16 cellular contexts compared by ENCODE assay signal in the genomic region with DNA sequence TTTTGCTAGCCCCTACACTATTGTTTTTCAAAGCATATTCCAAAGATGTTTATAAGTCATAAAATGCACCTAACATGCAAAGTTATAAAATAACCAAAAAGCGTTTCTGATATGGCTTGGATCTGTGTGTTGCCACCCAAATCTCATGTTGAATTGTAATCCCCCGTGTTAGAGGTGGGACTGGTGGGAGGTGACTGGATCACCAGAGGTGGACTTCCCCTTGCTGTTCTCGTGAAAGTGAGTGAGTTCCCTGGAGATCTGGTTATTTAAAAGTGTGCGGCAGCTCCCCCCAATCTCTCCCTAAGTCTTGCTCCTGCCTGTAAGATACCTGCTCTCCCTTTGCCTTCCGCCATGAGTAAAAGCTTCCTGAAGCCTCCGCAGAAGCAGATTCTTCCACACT. TPM values are rescaled to one million over a fixed set of nuclear protein-coding genes. Genes with fewer than 3 reads are reported as not detected.
DNase-seq lines count a peak whose midpoint lies in the region; ATAC-seq, FAIRE-seq and TF ChIP-seq lines count a peak whose summit lies in the region.
"Had no signal": no experiment of that assay in that cellular context is flagged by ENCODE, and none has a peak within 500 bp of the region (broad histone marks: within the 10 kb centered on the region; RNA-seq: fewer than 3 reads in every experiment).

No MANE protein-coding gene starts in this region.

- TF ChIP-seq POLR2A in endothelial cell of umbilical vein (IDR thresholded peaks at IDR 0.05; ENCODE audit: low read depth, low read length): no peak

- peaks cover 16% of the 10 kb centered on the region for H3K4me1 Mint-ChIP-seq in neural progenitor cell
- H3K4me1 Mint-ChIP-seq: CD4-positive, CD25-positive, alpha-beta regulatory T cell; IgD-negative memory B cell had no signal

- DNase-seq in left ventricle myocardium inferior (no peak), left ventricle myocardium superior (no peak), endothelial cell of umbilical vein (ENCODE audit: low read depth, low spot score) (no peak), neural progenitor cell (ENCODE audit: low spot score) (no peak), kidney glomerular epithelial cell (lab: John Stamatoyannopoulos, UW) (no peak), NCI-H2171 treated with DMSO at 0.1 percent for 48 hours (lab: John Stamatoyannopoulos, UW) (no peak)
- DNase-seq: ACHN; CD4-positive, CD25-positive, alpha-beta regulatory T cell; DMS53; GF-D8; H7 had no signal

- H3K4me1 ChIP-seq in left ventricle myocardium inferior: peaks cover 62% of the 10 kb centered on the region
- peaks cover 42% of the 10 kb centered on the region for H3K4me1 ChIP-seq in HUES6 (ENCODE audit: control insufficient read depth, insufficient read depth, low read length)
- peaks cover 42% of the 10 kb centered on the region for H3K4me1 ChIP-seq in endothelial cell of umbilical vein (ENCODE audit: control insufficient read depth, extremely low read depth, insufficient read depth, low read length)
- peaks cover 66% of the 10 kb centered on the region for H3K4me1 ChIP-seq in neural progenitor cell

- H3K4me3 ChIP-seq in left ventricle myocardium inferior: no peak overlapping the region
- H3K4me3 ChIP-seq in HUES6 (ENCODE audit: low read depth, low read length): no peak overlapping the region
- no peak overlapping the region for H3K4me3 ChIP-seq in endothelial cell of umbilical vein (replicated peaks in 1 of 3; ENCODE audit: insufficient read depth in 1 of 3, low read depth in 1 of 3, low read length in 3 of 3)
- H3K4me3 ChIP-seq in neural progenitor cell: no peak overlapping the region
- H3K4me3 ChIP-seq: BLaER1 treated with 17β-estradiol and CSF1 and Interleukin-3, amounts not matched to agents 10 nM and 100 nM had no signal

- ATAC-seq in left ventricle myocardium superior (no peak), GM21515 (IDR thresholded peaks at IDR 0.05; ENCODE audit: unreplicated experiment) (no peak)

- H2AFZ ChIP-seq in endothelial cell of umbilical vein (ENCODE audit: low read depth, low read length) (no peak overlapping the region), neural progenitor cell (replicated peaks) (peak overlapping the region; percentile 3)

- intact Hi-C loops in left ventricle myocardium inferior (cut with micrococcal nuclease): no loop called here
- intact Hi-C loops in left ventricle myocardium superior (cut with micrococcal nuclease): no loop called here
- intact Hi-C loops in endothelial cell of umbilical vein (cut with micrococcal nuclease): loop anchor here (10.0 kb wide), 1 partner anchor 630 kb away; a partner anchor contains a TSS

- peaks cover 48% of the 10 kb centered on the region for H3F3A ChIP-seq in neural progenitor cell (ENCODE audit: low read depth)

- H3K27ac Mint-ChIP-seq in neural progenitor cell: peak overlapping the region; percentile 11
- H3K27ac Mint-ChIP-seq: CD4-positive, CD25-positive, alpha-beta regulatory T cell; IgD-negative memory B cell had no signal

- no TSS peak for BruUV-seq in endothelial cell of umbilical vein (replicated peaks; lab: Mats Ljungman, UMichigan)

- peak; percentile 54 for FAIRE-seq in endothelial cell of umbilical vein (lab: Jason Lieb, UNC)
- FAIRE-seq: GM19239 had no signal

- peak overlapping the region; percentile 88 for H3K27ac ChIP-seq in left ventricle myocardium inferior (replicated peaks)
- peak overlapping the region; percentile 60; the same call in 1 of the 2 replicates for H3K27ac ChIP-seq in HUES6 (ENCODE audit: low read depth, low read length)
- no peak overlapping the region for H3K27ac ChIP-seq in endothelial cell of umbilical vein (ENCODE audit: insufficient read depth, low read depth, low read length)
- H3K27ac ChIP-seq in neural progenitor cell: no peak overlapping the region
- H3K27ac ChIP-seq: BLaER1 treated with 17β-estradiol and CSF1 and Interleukin-3, amounts not matched to agents 10 nM and 100 nM had no signal

- H3K4me3 Mint-ChIP-seq in neural progenitor cell: no peak overlapping the region
- H3K4me3 Mint-ChIP-seq: CD4-positive, CD25-positive, alpha-beta regulatory T cell; IgD-negative memory B cell had no signal

- H3K36me3 Mint-ChIP-seq in neural progenitor cell: peaks cover 3% of the 10 kb centered on the region
- H3K36me3 Mint-ChIP-seq: CD4-positive, CD25-positive, alpha-beta regulatory T cell; IgD-negative memory B cell had no signal

- POLR2A ChIA-PET in endothelial cell of umbilical vein (lab: Charles Lee): no interaction called here

- no peak for TF ChIP-seq CTCF in left ventricle myocardium inferior (IDR thresholded peaks at IDR 0.05; ENCODE audit: borderline replicate concordance)
- no peak for TF ChIP-seq CTCF in endothelial cell of umbilical vein (IDR thresholded peaks at IDR 0.05; ENCODE audit: extremely low read depth in 1 of 2, insufficient read depth in 1 of 2, low read depth in 1 of 2, low read length in 2 of 2)
- no peak for TF ChIP-seq CTCF in neural progenitor cell (IDR thresholded peaks at IDR 0.05)

- no peaks in the 10 kb centered on the region for H3K27me3 ChIP-seq in left ventricle myocardium inferior (ENCODE audit: low read depth)
- no peaks in the 10 kb centered on the region for H3K27me3 ChIP-seq in HUES6 (ENCODE audit: control insufficient read depth, insufficient read depth, low read length)
- no peaks in the 10 kb centered on the region for H3K27me3 ChIP-seq in endothelial cell of umbilical vein (ENCODE audit: control insufficient read depth in 2 of 2, insufficient read depth in 2 of 2, low read length in 2 of 2)
- H3K27me3 ChIP-seq in neural progenitor cell: no peaks in the 10 kb centered on the region
- H3K27me3 ChIP-seq: BLaER1 treated with 17β-estradiol and CSF1 and Interleukin-3, amounts not matched to agents 10 nM and 100 nM had no signal

- no peak overlapping the region for H3K9ac ChIP-seq in HUES6 (ENCODE audit: low read length)
- no peak overlapping the region for H3K9ac ChIP-seq in endothelial cell of umbilical vein (replicated peaks; ENCODE audit: extremely low read depth, insufficient read depth, low read length)
- H3K9ac ChIP-seq in neural progenitor cell: no peak overlapping the region
- H3K9ac ChIP-seq: BLaER1 treated with 17β-estradiol and CSF1 and Interleukin-3, amounts not matched to agents 10 nM and 100 nM had no signal

- no peaks in the 10 kb centered on the region for H3K79me2 ChIP-seq in endothelial cell of umbilical vein (ENCODE audit: control insufficient read depth, insufficient read depth, low read length)
- no peaks in the 10 kb centered on the region for H3K79me2 ChIP-seq in neural progenitor cell (ENCODE audit: low read depth)

- H4K20me1 ChIP-seq in endothelial cell of umbilical vein (replicated peaks; ENCODE audit: control insufficient read depth, extremely low read depth, insufficient read depth, low read length) (no peaks in the 10 kb centered on the region), neural progenitor cell (ENCODE audit: low read depth) (no peaks in the 10 kb centered on the region)
- H4K20me1 ChIP-seq: BLaER1 treated with 17β-estradiol and CSF1 and Interleukin-3, amounts not matched to agents 10 nM and 100 nM had no signal

- H3K4me2 ChIP-seq in endothelial cell of umbilical vein (ENCODE audit: insufficient read depth, low read length) (no peak overlapping the region), neural progenitor cell (no peak overlapping the region)
- H3K4me2 ChIP-seq: BLaER1 treated with 17β-estradiol and CSF1 and Interleukin-3, amounts not matched to agents 10 nM and 100 nM had no signal

- CTCF ChIA-PET in endothelial cell of umbilical vein (lab: Charles Lee): no interaction called here

- no peaks in the 10 kb centered on the region for H3K9me1 ChIP-seq in endothelial cell of umbilical vein (replicated peaks; ENCODE audit: control insufficient read depth, extremely low read depth, insufficient read depth, low read length)

- dilution Hi-C loops in endothelial cell of umbilical vein (cut with MboI; ENCODE audit: extremely low pct_ligation_motif_present, low sequenced_read_pairs): no loop called here

- peaks cover 4% of the 10 kb centered on the region for H3K27me3 Mint-ChIP-seq in neural progenitor cell (ENCODE audit: insufficient read depth, low read depth)

- peaks cover 4% of the 10 kb centered on the region for H3K9me3 Mint-ChIP-seq in neural progenitor cell
- H3K9me3 Mint-ChIP-seq: CD4-positive, CD25-positive, alpha-beta regulatory T cell; IgD-negative memory B cell had no signal

- no peaks in the 10 kb centered on the region for H3K9me3 ChIP-seq in left ventricle myocardium inferior (replicated peaks)
- no peaks in the 10 kb centered on the region for H3K9me3 ChIP-seq in HUES6 (ENCODE audit: control insufficient read depth, insufficient read depth, low read depth, low read length)
- no peaks in the 10 kb centered on the region for H3K9me3 ChIP-seq in endothelial cell of umbilical vein (replicated peaks; ENCODE audit: control insufficient read depth, insufficient read depth, low read length)
- no peaks in the 10 kb centered on the region for H3K9me3 ChIP-seq in neural progenitor cell (ENCODE audit: low read depth)
- H3K9me3 ChIP-seq: BLaER1 treated with 17β-estradiol and CSF1 and Interleukin-3, amounts not matched to agents 10 nM and 100 nM had no signal

- H3K36me3 ChIP-seq in left ventricle myocardium inferior (no peaks in the 10 kb centered on the region), HUES6 (ENCODE audit: control insufficient read depth, insufficient read depth, low read length) (no peaks in the 10 kb centered on the region), endothelial cell of umbilical vein (ENCODE audit: control insufficient read depth in 2 of 2, extremely low read depth in 1 of 2, insufficient read depth in 2 of 2, low read length in 2 of 2) (no peaks in the 10 kb centered on the region), neural progenitor cell (no peaks in the 10 kb centered on the region)
- H3K36me3 ChIP-seq: BLaER1 treated with 17β-estradiol and CSF1 and Interleukin-3, amounts not matched to agents 10 nM and 100 nM had no signal

TF ChIP-seq in endothelial cell of umbilical vein, 7 proteins besides CTCF, POLR2A, EP300 and RAD21 (continues in another document):
- no peak for TF ChIP-seq JUN (IDR thresholded peaks at IDR 0.05; ENCODE audit: borderline replicate concordance, insufficient read depth, insufficient read length, low read depth)

RNA-seq across cellular contexts. Expression of a gene that starts 22.8 kb away (rescaled TPM):
- 1,282 TPM for total RNA-seq in left ventricle myocardium inferior
- total RNA-seq in left ventricle myocardium superior: 911 TPM
- 75.5 and 82.5 TPM in 2 replicates for total RNA-seq in endothelial cell of umbilical vein
- 69.8 and 105 TPM in 2 replicates for polyA plus RNA-seq in endothelial cell of umbilical vein
- 65.4 and 67.5 TPM in 2 replicates for polyA plus RNA-seq in endothelial cell of umbilical vein (2011; cell fraction: cytosol; rRNA removed)
- polyA plus RNA-seq in endothelial cell of umbilical vein (2011; cell fraction: nucleus; rRNA removed): 108 and 127 TPM in 2 replicates
- 19.4 and 34.9 TPM in 2 replicates for polyA plus RNA-seq in endothelial cell of umbilical vein (2012)
- 191 and 202 TPM in 2 replicates for polyA minus RNA-seq in endothelial cell of umbilical vein
- 6.6 TPM for polyA minus RNA-seq in endothelial cell of umbilical vein (2011; cell fraction: cytosol; rRNA and poly(A)+ RNA removed)
- 313 and 457 TPM in 2 replicates for polyA minus RNA-seq in endothelial cell of umbilical vein (2011; cell fraction: nucleus; rRNA and poly(A)+ RNA removed)
- total RNA-seq in neural progenitor cell (ENCODE audit: low replicate concordance): 13.5 and 15.7 TPM in 2 replicates
- polyA plus RNA-seq: CD4-positive, CD25-positive, alpha-beta regulatory T cell; IgD-negative memory B cell had no signal

Comparison
In these comparisons a context has a peak if more than half of its experiments do, and no peak if none do; other contexts are left out.
1. H3K27ac ChIP-seq: peak in left ventricle myocardium inferior (single experiment) and HUES6 (single experiment); none in endothelial cell of umbilical vein (single experiment) and neural progenitor cell (single experiment).
2. RNA of a gene that starts 22.8 kb away (total RNA-seq): 1,282 TPM in left ventricle myocardium inferior (single experiment) and 911 TPM in left ventricle myocardium superior (single experiment); 75.5 to 82.5 TPM in endothelial cell of umbilical vein and 13.5 to 15.7 TPM in neural progenitor cell; every median in the first group is over 10 times any median in the second.